8 cellular contexts compared by ENCODE assay signal in the genomic region with DNA sequence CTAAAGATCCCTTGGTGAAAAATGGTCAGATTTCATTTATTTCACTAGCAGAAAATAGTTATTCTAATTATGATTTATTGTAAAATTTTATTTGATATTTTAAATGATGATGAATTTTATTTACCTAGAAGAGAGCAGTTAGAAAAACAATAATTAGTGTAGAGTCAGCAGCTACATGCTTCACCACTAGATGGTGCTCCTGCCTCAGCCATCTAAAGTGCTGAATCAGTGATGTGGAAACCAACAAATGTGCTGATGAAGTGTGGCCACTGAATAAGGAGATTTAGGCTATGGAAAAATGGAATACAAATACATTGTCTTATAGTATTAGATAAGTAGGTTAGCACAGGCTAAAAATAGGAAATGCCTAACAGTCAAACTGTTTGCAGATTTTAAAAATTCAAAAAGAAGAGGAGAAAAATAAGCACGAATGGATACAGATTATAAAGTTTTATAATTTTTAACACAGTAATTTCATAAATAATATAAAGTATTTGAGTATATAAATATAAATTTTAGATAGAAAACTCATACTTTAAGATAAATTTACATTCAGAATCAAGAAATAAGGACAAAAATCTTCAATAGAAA.
DNase-seq lines count a peak whose midpoint lies in the region; ATAC-seq and TF ChIP-seq lines count a peak whose summit lies in the region.

No MANE protein-coding gene starts in this region.

- no peaks in the 10 kb centered on the region for H3K36me3 Mint-ChIP-seq in CD4-positive, alpha-beta T cell (ENCODE audit: low read depth)
- no peaks in the 10 kb centered on the region for H3K36me3 Mint-ChIP-seq in activated CD4-positive, alpha-beta T cell treated with anti-CD3 and anti-CD28 coated beads, Interleukin-2, amount 10 ng/mL, durations not matched to agents 24 days and 14 days (ENCODE audit: low read depth)

- H3K4me1 ChIP-seq in colonic mucosa = no peaks in the 10 kb centered on the region

- no peaks in the 10 kb centered on the region for H3K4me1 Mint-ChIP-seq in CD4-positive, alpha-beta T cell (ENCODE audit: low read depth)
- peaks cover 2% of the 10 kb centered on the region for H3K4me1 Mint-ChIP-seq in activated CD4-positive, alpha-beta T cell treated with anti-CD3 and anti-CD28 coated beads, Interleukin-2, amount 10 ng/mL, durations not matched to agents 24 days and 14 days

- H3K9me3 ChIP-seq in CD4-positive, alpha-beta T cell (ENCODE audit: control insufficient read depth, low read length) = no peaks in the 10 kb centered on the region
- no peaks in the 10 kb centered on the region for H3K9me3 ChIP-seq in colonic mucosa

- peak; percentile 98 for TF ChIP-seq CTCF in CD4-positive, alpha-beta T cell (IDR thresholded peaks at IDR 0.05)
- TF ChIP-seq CTCF in colonic mucosa (IDR thresholded peaks at IDR 0.05) = peak; percentile 92

- CTCF ChIA-PET in CD4-positive, alpha-beta T cell (lab: Charles Lee) = interaction anchor here (0.6 to 2.4 kb wide), 9 partner anchors 12 to 1983 kb away, joined by 3 to 30 read pairs (median 5); a partner anchor contains a TSS
- CTCF ChIA-PET in HEK293T (lab: Yijun Ruan, JAX) = interaction anchor here (0.7 to 1.9 kb wide), 3 partner anchors 230 to 938 kb away, joined by 3 to 7 read pairs (median 3); a partner anchor contains a TSS

- no peak overlapping the region for H3K4me3 ChIP-seq in colonic mucosa

- DNase-seq in CD4-positive, alpha-beta T cell = peak; percentile 56 to 73 (median 65)
- DNase-seq in HEK293T (ENCODE audit: extremely low spot score) (peak; percentile 59), NCI-H526 treated with DMSO at 0.1 percent for 48 hours (lab: John Stamatoyannopoulos, UW) (peak; percentile 65), colonic mucosa (peak; percentile 78), left lobe of liver (ENCODE audit: low spot score) (peak; percentile 71)
- DNase-seq in activated CD4-positive, alpha-beta T cell treated with anti-CD3 and anti-CD28 coated beads, Interleukin-2, amount 10 ng/mL, durations not matched to agents 24 days and 14 days = peak; percentile 92
- peak; percentile 60 to 63 for DNase-seq in stimulated activated CD4-positive, alpha-beta T cell treated with anti-CD3 and anti-CD28 coated beads, Interleukin-4, amount 100 ng/mL, for 4 hours

- H3K36me3 ChIP-seq in colonic mucosa = no peaks in the 10 kb centered on the region

- no peak overlapping the region for H3K9ac ChIP-seq in colonic mucosa (ENCODE audit: low read depth in 2 of 2, low read length in 2 of 2)

- no peaks in the 10 kb centered on the region for H3K27me3 ChIP-seq in CD4-positive, alpha-beta T cell (ENCODE audit: control insufficient read depth, insufficient read depth, low read length)
- no peaks in the 10 kb centered on the region for H3K27me3 ChIP-seq in colonic mucosa

- H3K27ac Mint-ChIP-seq in CD4-positive, alpha-beta T cell = no peak overlapping the region
- no peak overlapping the region for H3K27ac Mint-ChIP-seq in activated CD4-positive, alpha-beta T cell treated with anti-CD3 and anti-CD28 coated beads, Interleukin-2, amount 10 ng/mL, durations not matched to agents 24 days and 14 days

- no peaks in the 10 kb centered on the region for H3K27me3 Mint-ChIP-seq in CD4-positive, alpha-beta T cell
- H3K27me3 Mint-ChIP-seq in activated CD4-positive, alpha-beta T cell treated with anti-CD3 and anti-CD28 coated beads, Interleukin-2, amount 10 ng/mL, durations not matched to agents 24 days and 14 days = peaks cover 10% of the 10 kb centered on the region

- POLR2A ChIA-PET in CD4-positive, alpha-beta T cell (lab: Charles Lee) = interaction anchor here (1.0 to 1.6 kb wide), 3 partner anchors 316 to 939 kb away, joined by 3 to 5 read pairs (median 4); no protein-coding TSS in a partner anchor
- POLR2A ChIA-PET in HEK293T (lab: Yijun Ruan, JAX) = interaction anchor here (1.7 kb wide), 1 partner anchor 678 kb away, joined by 6 read pairs; a partner anchor contains a TSS

- ATAC-seq in CD4-positive, alpha-beta T cell (ENCODE audit: poor library complexity) = peak; percentile 61
- ATAC-seq in left lobe of liver (peak; percentile 98), HG02642 (IDR thresholded peaks at IDR 0.05; ENCODE audit: poor library complexity, unreplicated experiment) (no peak)

- H3K27ac ChIP-seq in CD4-positive, alpha-beta T cell (ENCODE audit: low read depth, low read length) = no peak overlapping the region
- H3K27ac ChIP-seq in colonic mucosa = no peak overlapping the region

- intact Hi-C loops in CD4-positive, alpha-beta T cell (cut with DNase I, micrococcal nuclease) = loop anchor here (1.0 to 10.0 kb wide), 8 partner anchors 122 to 1899 kb away; a partner anchor contains a TSS
- intact Hi-C loops in activated CD4-positive, alpha-beta T cell treated with anti-CD3 and anti-CD28 coated beads, Interleukin-2, amount 10 ng/mL, durations not matched to agents 24 days and 14 days (cut with micrococcal nuclease) = loop anchor here (1.0 to 10.0 kb wide), 9 partner anchors 117 to 1899 kb away; a partner anchor contains a TSS
- intact Hi-C loops in colonic mucosa (cut with DNase I) = loop anchor here (5.0 to 10.0 kb wide), 4 partner anchors 172 to 679 kb away; a partner anchor contains a TSS

- no peaks in the 10 kb centered on the region for H3K9me3 Mint-ChIP-seq in CD4-positive, alpha-beta T cell
- no peaks in the 10 kb centered on the region for H3K9me3 Mint-ChIP-seq in activated CD4-positive, alpha-beta T cell treated with anti-CD3 and anti-CD28 coated beads, Interleukin-2, amount 10 ng/mL, durations not matched to agents 24 days and 14 days

- no peak overlapping the region for H3K4me3 Mint-ChIP-seq in CD4-positive, alpha-beta T cell
- no peak overlapping the region for H3K4me3 Mint-ChIP-seq in activated CD4-positive, alpha-beta T cell treated with anti-CD3 and anti-CD28 coated beads, Interleukin-2, amount 10 ng/mL, durations not matched to agents 24 days and 14 days

TF ChIP-seq in HEK293T, 16 proteins besides CTCF, POLR2A, EP300 and RAD21:
- no peak for TF ChIP-seq BHLHE40 (IDR thresholded peaks at IDR 0.05; ENCODE audit: borderline replicate concordance)
- no peak for TF ChIP-seq SUZ12 (IDR thresholded peaks at IDR 0.05)
- TF ChIP-seq FOXM1 (IDR thresholded peaks at IDR 0.05; ENCODE audit: borderline replicate concordance) = no peak
- TF ChIP-seq ARNT (IDR thresholded peaks at IDR 0.05) = no peak
- TF ChIP-seq FOXK2 (IDR thresholded peaks at IDR 0.05) = no peak
- no peak for TF ChIP-seq TARDBP (IDR thresholded peaks at IDR 0.05)
- no peak for TF ChIP-seq HDGF (IDR thresholded peaks at IDR 0.05; ENCODE audit: borderline replicate concordance)
- TF ChIP-seq ZNF384 (IDR thresholded peaks at IDR 0.05) = no peak
- TF ChIP-seq LEF1 (IDR thresholded peaks at IDR 0.05; ENCODE audit: borderline replicate concordance) = no peak
- TF ChIP-seq, protein P1, sequence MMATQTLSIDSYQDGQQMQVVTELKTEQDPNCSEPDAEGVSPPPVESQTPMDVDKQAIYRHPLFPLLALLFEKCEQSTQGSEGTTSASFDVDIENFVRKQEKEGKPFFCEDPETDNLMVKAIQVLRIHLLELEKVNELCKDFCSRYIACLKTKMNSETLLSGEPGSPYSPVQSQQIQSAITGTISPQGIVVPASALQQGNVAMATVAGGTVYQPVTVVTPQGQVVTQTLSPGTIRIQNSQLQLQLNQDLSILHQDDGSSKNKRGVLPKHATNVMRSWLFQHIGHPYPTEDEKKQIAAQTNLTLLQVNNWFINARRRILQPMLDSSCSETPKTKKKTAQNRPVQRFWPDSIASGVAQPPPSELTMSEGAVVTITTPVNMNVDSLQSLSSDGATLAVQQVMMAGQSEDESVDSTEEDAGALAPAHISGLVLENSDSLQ (IDR thresholded peaks at IDR 0.05) = no peak
- no peak for TF ChIP-seq FOXA1 (IDR thresholded peaks at IDR 0.05)
